ENCODE assay signal across 8 cellular contexts in the genomic region with DNA sequence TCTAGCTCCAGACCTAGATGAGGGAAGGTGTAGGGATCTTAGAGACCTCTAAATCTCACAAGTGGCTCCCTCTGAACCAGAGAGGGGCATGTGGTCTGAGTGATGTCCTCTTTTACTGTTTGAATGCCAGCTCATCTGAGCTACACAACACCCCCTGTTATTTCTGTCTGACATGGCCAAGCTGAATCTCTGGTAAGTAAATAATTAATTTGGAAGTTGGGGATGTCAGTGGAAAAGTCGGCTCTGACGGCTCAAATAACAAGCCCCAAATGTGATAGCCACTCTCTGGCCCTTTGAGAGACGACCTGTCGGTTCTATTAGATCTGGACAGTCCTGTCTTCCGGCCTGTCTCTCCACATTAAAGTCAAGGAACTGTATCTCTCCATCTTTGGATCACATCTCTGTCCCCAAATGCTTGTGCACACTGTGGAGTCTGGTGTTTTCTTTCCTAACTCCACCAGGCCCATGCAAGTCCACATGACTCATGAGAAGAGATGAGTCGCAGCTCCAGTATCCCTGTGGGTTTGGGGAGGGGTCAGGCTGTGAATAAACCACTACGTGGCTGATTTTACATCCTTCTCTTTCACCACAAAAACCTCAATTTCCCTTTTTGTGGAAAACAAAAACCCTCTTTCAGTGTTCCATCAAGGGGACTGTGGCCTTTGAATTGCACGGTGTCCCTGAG. TPM values are rescaled to one million over a fixed set of nuclear protein-coding genes. Genes with fewer than 3 reads are reported as not detected.
DNase-seq lines count a peak whose midpoint lies in the region; ATAC-seq and TF ChIP-seq lines count a peak whose summit lies in the region.

No MANE protein-coding gene starts in this region.

- H3K36me3 Mint-ChIP-seq in activated CD8-positive, alpha-beta T cell treated with anti-CD3 and anti-CD28 coated beads, Interleukin-2, amount 10 ng/mL, durations not matched to agents 7 days and 5 days (ENCODE audit: low read depth) = peaks cover 8% of the 10 kb centered on the region
- peaks cover 41% of the 10 kb centered on the region for H3K36me3 Mint-ChIP-seq in type B pancreatic cell

- intact Hi-C loops in left lung (cut with DNase I) = no loop called here

- H3K4me1 ChIP-seq in left lung = peaks cover 0 to 24% of the 10 kb centered on the region in 2 donors

- peaks cover 0 to 60% of the 10 kb centered on the region in 2 donors for H3K27me3 ChIP-seq in left lung

- DNase-seq in stimulated activated CD4-positive, alpha-beta T cell treated with anti-CD3 and anti-CD28 coated beads, Interleukin-15, amount 100 ng/mL, for 48 hours (ENCODE audit: low read depth in 2 of 2) = peak; percentile 21 to 34
- DNase-seq in stimulated activated CD4-positive, alpha-beta T cell treated with anti-CD3 and anti-CD28 coated beads, Interleukin-4, amount 100 ng/mL, for 4 hours = no peak
- DNase-seq in activated CD8-positive, alpha-beta T cell treated with anti-CD3 and anti-CD28 coated beads, Interleukin-2, amount 10 ng/mL, durations not matched to agents 7 days and 5 days = peak; percentile 45
- DNase-seq in left lung = no peak
- no peak for DNase-seq in type B pancreatic cell (ENCODE audit: extremely low spot score, unreplicated experiment)
- DNase-seq in COR-L47 (lab: John Stamatoyannopoulos, UW) = no peak
- no peak for DNase-seq in dermis blood vessel endothelial cell

- no peak overlapping the region for H3K4me3 ChIP-seq in left lung

- CTCF ChIA-PET in activated CD8-positive, alpha-beta T cell treated with anti-CD3 and anti-CD28 coated beads, Interleukin-2, amount 10 ng/mL, durations not matched to agents 7 days and 5 days (lab: Charles Lee) = interaction anchor here (0.7 kb wide), 1 partner anchor 26 kb away, joined by 3 read pairs; no protein-coding TSS in a partner anchor

- peaks cover 33% of the 10 kb centered on the region for H3K27me3 Mint-ChIP-seq in activated CD8-positive, alpha-beta T cell treated with anti-CD3 and anti-CD28 coated beads, Interleukin-2, amount 10 ng/mL, durations not matched to agents 7 days and 5 days (ENCODE audit: low read depth)
- H3K27me3 Mint-ChIP-seq in type B pancreatic cell = peaks cover 3% of the 10 kb centered on the region

- H3K27ac Mint-ChIP-seq in activated CD8-positive, alpha-beta T cell treated with anti-CD3 and anti-CD28 coated beads, Interleukin-2, amount 10 ng/mL, durations not matched to agents 7 days and 5 days = peak overlapping the region; percentile 22
- peak overlapping the region; percentile 83 for H3K27ac Mint-ChIP-seq in type B pancreatic cell

- H3K27ac ChIP-seq in left lung = peak overlapping the region in 1 of 2 donors; percentile 3

- no peak overlapping the region for H3K4me3 Mint-ChIP-seq in activated CD8-positive, alpha-beta T cell treated with anti-CD3 and anti-CD28 coated beads, Interleukin-2, amount 10 ng/mL, durations not matched to agents 7 days and 5 days
- peak overlapping the region; percentile 6 for H3K4me3 Mint-ChIP-seq in type B pancreatic cell

- TF ChIP-seq CTCF in left lung (IDR thresholded peaks at IDR 0.05) (no peak), type B pancreatic cell (conservative IDR thresholded peaks at IDR 0.05) (no peak)

- ATAC-seq in activated CD8-positive, alpha-beta T cell treated with anti-CD3 and anti-CD28 coated beads, Interleukin-2, amount 10 ng/mL, durations not matched to agents 7 days and 5 days = no peak
- ATAC-seq in left lung = peak; percentile 83
- no peak for ATAC-seq in HG03139 (IDR thresholded peaks at IDR 0.05; ENCODE audit: unreplicated experiment)

- no peaks in the 10 kb centered on the region for H3K9me3 ChIP-seq in left lung

- H3K9me3 Mint-ChIP-seq in activated CD8-positive, alpha-beta T cell treated with anti-CD3 and anti-CD28 coated beads, Interleukin-2, amount 10 ng/mL, durations not matched to agents 7 days and 5 days (ENCODE audit: insufficient read depth) = no peaks in the 10 kb centered on the region
- peaks cover 4% of the 10 kb centered on the region for H3K9me3 Mint-ChIP-seq in type B pancreatic cell

- POLR2A ChIA-PET in activated CD8-positive, alpha-beta T cell treated with anti-CD3 and anti-CD28 coated beads, Interleukin-2, amount 10 ng/mL, durations not matched to agents 7 days and 5 days (lab: Charles Lee) = interaction anchor here (0.6 to 1.2 kb wide), 2 partner anchors 26 to 77 kb away, joined by 3 to 5 read pairs; no protein-coding TSS in a partner anchor

- peaks cover 55% of the 10 kb centered on the region for H3K4me1 Mint-ChIP-seq in activated CD8-positive, alpha-beta T cell treated with anti-CD3 and anti-CD28 coated beads, Interleukin-2, amount 10 ng/mL, durations not matched to agents 7 days and 5 days (ENCODE audit: low read depth)
- H3K4me1 Mint-ChIP-seq in type B pancreatic cell (ENCODE audit: unreplicated experiment) = peaks cover 52% of the 10 kb centered on the region

- H3K36me3 ChIP-seq in left lung = no peaks in the 10 kb centered on the region

RNA-seq across cellular contexts. Expression of a gene that starts 52.5 kb away (rescaled TPM):
- 1 to 10 TPM; 7.0 to 8.4 TPM for total RNA-seq in activated CD8-positive, alpha-beta T cell treated with anti-CD3 and anti-CD28 coated beads, Interleukin-2, amount 10 ng/mL, durations not matched to agents 7 days and 5 days
- total RNA-seq in left lung (10 to 100 TPM; 26.4 to 27.5 TPM), type B pancreatic cell (ENCODE audit: low replicate concordance) (17.3 and 62.7 TPM in 2 replicates), dermis blood vessel endothelial cell (2.7 and 4.8 TPM in 2 replicates)

Comparison
In these comparisons a context has a peak if more than half of its experiments do, and no peak if none do; other contexts are left out.
1. DNase-seq: peak in stimulated activated CD4-positive, alpha-beta T cell treated with anti-CD3 and anti-CD28 coated beads, Interleukin-15, amount 100 ng/mL, for 48 hours (2 of 2) and activated CD8-positive, alpha-beta T cell treated with anti-CD3 and anti-CD28 coated beads, Interleukin-2, amount 10 ng/mL, durations not matched to agents 7 days and 5 days (single experiment); none in stimulated activated CD4-positive, alpha-beta T cell treated with anti-CD3 and anti-CD28 coated beads, Interleukin-4, amount 100 ng/mL, for 4 hours (0 of 2), left lung (0 of 2), type B pancreatic cell (single experiment), COR-L47 (single experiment) and dermis blood vessel endothelial cell (single experiment).